Comparison of ENCODE assay signal across 18 cellular contexts in the genomic region with DNA sequence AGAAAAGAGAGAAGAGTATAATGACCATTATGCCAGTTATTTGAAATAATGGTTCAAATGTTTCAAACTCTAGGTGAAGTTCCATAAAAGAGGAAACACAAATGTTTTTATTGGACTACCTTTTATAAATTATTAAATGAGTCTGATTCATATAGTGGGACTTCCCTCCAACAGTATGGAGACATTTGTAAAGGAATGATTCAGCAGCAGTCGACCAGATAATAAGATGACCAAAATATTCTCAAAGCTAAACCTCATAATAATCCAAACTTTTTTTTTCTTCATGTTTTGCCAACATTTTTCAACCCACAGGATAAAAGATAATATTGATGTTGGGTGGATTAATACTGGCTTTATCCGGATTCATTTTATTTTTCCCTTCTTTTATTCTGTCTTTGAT. TPM values are rescaled to one million over a fixed set of nuclear protein-coding genes. Genes with fewer than 3 reads are reported as not detected.
DNase-seq lines count a peak whose midpoint lies in the region; ATAC-seq and TF ChIP-seq lines count a peak whose summit lies in the region.
"Had no signal": no experiment of that assay in that cellular context is flagged by ENCODE, and none has a peak within 500 bp of the region (broad histone marks: within the 10 kb centered on the region; RNA-seq: fewer than 3 reads in every experiment).

No MANE protein-coding gene starts in this region.

- peak; percentile 60 for ATAC-seq in PC-3
- ATAC-seq in HG02938 (IDR thresholded peaks at IDR 0.05; ENCODE audit: unreplicated experiment), result no peak
- ATAC-seq in GM19455 (IDR thresholded peaks at IDR 0.05; ENCODE audit: unreplicated experiment), result no peak
- ATAC-seq: activated CD8-positive, alpha-beta T cell treated with anti-CD3 and anti-CD28 coated beads for 36 hours; activated T-cell treated with anti-CD3 and anti-CD28 coated beads, Interleukin-2, amount 50 U/mL, for 72 hours; pancreas had no signal

- peaks cover 41% of the 10 kb centered on the region for H3K36me3 Mint-ChIP-seq in chondrocyte (ENCODE audit: low read depth)

- TF ChIP-seq CTCF in PC-3 (conservative IDR thresholded peaks at IDR 0.05; ENCODE audit: low read depth, low read length) (no peak), chondrocyte (IDR thresholded peaks at IDR 0.05) (no peak)

- H4K20me1 ChIP-seq in PC-3 (ENCODE audit: low read length), result peaks cover 54% of the 10 kb centered on the region

- BruUV-seq in PC-3 (replicated peaks; lab: Mats Ljungman, UMichigan), result no TSS peak

- H3K9ac ChIP-seq in PC-3 (ENCODE audit: low read length), result 0 out of 2 replicates have a peak overlapping the region, but pooled peaks have one; percentile 9

- no peak overlapping the region for H2AFZ ChIP-seq in PC-3 (ENCODE audit: low read length)

- H3K9me2 ChIP-seq in PC-3 (replicated peaks; ENCODE audit: low read length), result no peaks in the 10 kb centered on the region

- no peaks in the 10 kb centered on the region for H3K27me3 ChIP-seq in PC-3 (ENCODE audit: low read length)
- H3K27me3 ChIP-seq: pancreas, upper lobe of left lung had no signal

- peak; percentile 40 for DNase-seq in Caki2 (ENCODE audit: low read depth)
- peak; percentile 62 for DNase-seq in PC-3
- DNase-seq in chondrocyte (ENCODE audit: low spot score), result no peak
- DNase-seq in kidney tubule cell (ENCODE audit: low spot score), result peak; percentile 63
- DNase-seq in NCI-H1694 (lab: John Stamatoyannopoulos, UW), result no peak
- no peak for DNase-seq in NCI-H526 (lab: John Stamatoyannopoulos, UW)
- DNase-seq: activated CD8-positive, alpha-beta T cell treated with anti-CD3 and anti-CD28 coated beads for 36 hours; activated naive CD8-positive, alpha-beta T cell treated with anti-CD3 and anti-CD28 coated beads, Interleukin-2, amount 10 ng/mL, durations not matched to agents 7 days and 5 days; activated T-cell treated with anti-CD3 and anti-CD28 coated beads, Interleukin-2, amount 50 U/mL, for 72 hours; Kasumi-1; left cardiac atrium; NCI-H1436 treated with DMSO at 0.1 percent for 48 hours; NCI-H446 treated with DMSO at 0.1 percent for 48 hours; pancreas; stimulated activated naive CD4-positive, alpha-beta T cell; upper lobe of left lung had no signal

- peaks cover 89% of the 10 kb centered on the region for H3K79me2 ChIP-seq in PC-3 (ENCODE audit: low read length)

- peaks cover 62% of the 10 kb centered on the region for H3K36me3 ChIP-seq in PC-3 (ENCODE audit: low read depth, low read length)

- peaks cover 92% of the 10 kb centered on the region for H3K4me1 Mint-ChIP-seq in chondrocyte (ENCODE audit: low read depth)

- H3K27ac ChIP-seq in PC-3 (ENCODE audit: low read length), result peak overlapping the region; percentile 61
- H3K27ac ChIP-seq: pancreas, upper lobe of left lung had no signal

- CTCF ChIA-PET in PC-3 (lab: Charles Lee), result interaction anchor here (0.6 kb wide), 1 partner anchor 388 kb away, joined by 3 read pairs; no protein-coding TSS in a partner anchor

- in situ Hi-C loops in Caki2 (cut with HindIII; ENCODE audit: low pct_unique_long_range_greater_than_20kb, low sequenced_read_pairs), result no loop called here

- H3K27me3 Mint-ChIP-seq in chondrocyte (ENCODE audit: low read depth), result no peaks in the 10 kb centered on the region
- H3K27me3 Mint-ChIP-seq: activated CD8-positive, alpha-beta T cell treated with anti-CD3 and anti-CD28 coated beads for 36 hours; activated naive CD8-positive, alpha-beta T cell treated with anti-CD3 and anti-CD28 coated beads, Interleukin-2, amount 10 ng/mL, durations not matched to agents 7 days and 5 days had no signal

- intact Hi-C loops in PC-3 (cut with micrococcal nuclease), result loop anchor here (1.0 to 5.0 kb wide), 3 partner anchors 169 to 444 kb away; no protein-coding TSS in a partner anchor

- H3K4me2 ChIP-seq in PC-3 (ENCODE audit: low read length), result peak overlapping the region; percentile 68

- peaks cover 10% of the 10 kb centered on the region for H3F3A ChIP-seq in PC-3 (ENCODE audit: low read length, unreplicated experiment)

- no peak overlapping the region for H3K4me3 Mint-ChIP-seq in chondrocyte (ENCODE audit: unreplicated experiment)
- H3K4me3 Mint-ChIP-seq: activated CD8-positive, alpha-beta T cell treated with anti-CD3 and anti-CD28 coated beads for 36 hours; activated naive CD8-positive, alpha-beta T cell treated with anti-CD3 and anti-CD28 coated beads, Interleukin-2, amount 10 ng/mL, durations not matched to agents 7 days and 5 days; activated T-cell treated with anti-CD3 and anti-CD28 coated beads, Interleukin-2, amount 50 U/mL, for 72 hours had no signal

- POLR2A ChIA-PET in PC-3 (lab: Charles Lee; ENCODE audit: unreplicated experiment), result interaction anchor here (0.6 kb wide), 1 partner anchor 88 kb away, joined by 3 read pairs; no protein-coding TSS in a partner anchor

- H3K9me3 ChIP-seq in PC-3 (ENCODE audit: low read length), result no peaks in the 10 kb centered on the region
- H3K9me3 ChIP-seq: pancreas, upper lobe of left lung had no signal

- H3K4me3 ChIP-seq in PC-3 (ENCODE audit: low read length), result no peak overlapping the region
- H3K4me3 ChIP-seq: pancreas, upper lobe of left lung had no signal

- no peaks in the 10 kb centered on the region for H3K9me3 Mint-ChIP-seq in chondrocyte (ENCODE audit: low read depth)
- H3K9me3 Mint-ChIP-seq: activated CD8-positive, alpha-beta T cell treated with anti-CD3 and anti-CD28 coated beads for 36 hours; activated naive CD8-positive, alpha-beta T cell treated with anti-CD3 and anti-CD28 coated beads, Interleukin-2, amount 10 ng/mL, durations not matched to agents 7 days and 5 days; activated T-cell treated with anti-CD3 and anti-CD28 coated beads, Interleukin-2, amount 50 U/mL, for 72 hours had no signal

- peak overlapping the region; percentile 93 for H3K27ac Mint-ChIP-seq in chondrocyte (ENCODE audit: unreplicated experiment)
- H3K27ac Mint-ChIP-seq: activated CD8-positive, alpha-beta T cell treated with anti-CD3 and anti-CD28 coated beads for 36 hours; activated naive CD8-positive, alpha-beta T cell treated with anti-CD3 and anti-CD28 coated beads, Interleukin-2, amount 10 ng/mL, durations not matched to agents 7 days and 5 days; activated T-cell treated with anti-CD3 and anti-CD28 coated beads, Interleukin-2, amount 50 U/mL, for 72 hours had no signal

- H3K4me1 ChIP-seq in PC-3 (ENCODE audit: insufficient read depth, low read length), result peaks cover 51% of the 10 kb centered on the region

RNA-seq across cellular contexts. Expression of a gene that starts 18.8 kb away (rescaled TPM):
- 14.3 and 16.5 TPM in 2 replicates for total RNA-seq in Caki2 (2014; rRNA removed; shearing (Covaris generic); ENCODE audit: low replicate concordance)
- total RNA-seq in PC-3 (2014; rRNA removed) (84.7 and 85.5 TPM in 2 replicates), chondrocyte (65.3 to 90.5 TPM (median 65.3 TPM) in 3 replicates)

Comparison
In these comparisons a context has a peak if more than half of its experiments do, and no peak if none do; other contexts are left out.
1. DNase-seq: peak in Caki2 (single experiment), PC-3 (single experiment) and kidney tubule cell (single experiment); none in chondrocyte (single experiment), NCI-H1694 (single experiment) and NCI-H526 (0 of 2).